9 cellular contexts compared by ENCODE assay signal in genomic region chr3:129383292-129383860, GRCh38. TPM values are rescaled to one million over a fixed set of nuclear protein-coding genes. Genes with fewer than 3 reads are reported as not detected.
A peak's percentile ranks its signal among the peaks of the same experiment; 100 is the strongest.
DNase-seq lines count a peak whose midpoint lies in the region; ATAC-seq and TF ChIP-seq lines count a peak whose summit lies in the region.
"Had no signal": no experiment of that assay in that cellular context is flagged by ENCODE, and none has a peak within 500 bp of the region (broad histone marks: within the 10 kb centered on the region; RNA-seq: fewer than 3 reads in every experiment).

No MANE protein-coding gene starts in this region.

- no peak overlapping the region for H3K4me3 ChIP-seq in dorsolateral prefrontal cortex

- H3K27ac ChIP-seq in dorsolateral prefrontal cortex: peak overlapping the region in 52 of 59 donors; percentile 0 to 91 (median 59)

- H3K4me1 Mint-ChIP-seq in stimulated activated memory B cell treated with anti-CD40 and anti-IgM and Interleukin-4, amounts not matched to agents 10 μg/mL and 1 μg/mL and 100 μg/mL, for 72 hours: no peaks in the 10 kb centered on the region

- intact Hi-C loops in dorsolateral prefrontal cortex (cut with DNase I): loop anchor here in 1 of 2 donors (10.0 kb wide), 1 partner anchor 221 kb away; the partner anchor contains the start of gene PLXND1

- ATAC-seq in GM18511 (IDR thresholded peaks at IDR 0.05; ENCODE audit: unreplicated experiment) (peak; percentile 75), HG03135 (IDR thresholded peaks at IDR 0.05; ENCODE audit: unreplicated experiment) (peak; percentile 71)
- ATAC-seq in stimulated activated memory B cell treated with anti-CD40 and anti-IgM and Interleukin-4, amounts not matched to agents 10 μg/mL and 1 μg/mL and 100 μg/mL, for 72 hours: peak; percentile 90

- no peak overlapping the region for H3K27ac Mint-ChIP-seq in stimulated activated memory B cell treated with anti-CD40 and anti-IgM and Interleukin-4, amounts not matched to agents 10 μg/mL and 1 μg/mL and 100 μg/mL, for 72 hours

- no peak overlapping the region for H3K4me3 Mint-ChIP-seq in stimulated activated memory B cell treated with anti-CD40 and anti-IgM and Interleukin-4, amounts not matched to agents 10 μg/mL and 1 μg/mL and 100 μg/mL, for 72 hours

- DNase-seq in AG09319 (ENCODE audit: extremely low read depth, low read depth) (peak; percentile 11), NCI-H2227 treated with DMSO at 0.1 percent for 48 hours (lab: John Stamatoyannopoulos, UW) (peak; percentile 37), dorsolateral prefrontal cortex (peak; percentile 26 to 78 (median 68)), lung microvascular endothelial cell (ENCODE audit: low read depth in 2 of 2) (peak; percentile 84 to 86)
- peak; percentile 33 to 38 for DNase-seq in activated CD4-positive, alpha-beta T cell treated with anti-CD3 and anti-CD28 coated beads for 4 hours

- H3K36me3 Mint-ChIP-seq in stimulated activated memory B cell treated with anti-CD40 and anti-IgM and Interleukin-4, amounts not matched to agents 10 μg/mL and 1 μg/mL and 100 μg/mL, for 72 hours: peaks cover 17% of the 10 kb centered on the region

- no peaks in the 10 kb centered on the region for H3K27me3 Mint-ChIP-seq in stimulated activated memory B cell treated with anti-CD40 and anti-IgM and Interleukin-4, amounts not matched to agents 10 μg/mL and 1 μg/mL and 100 μg/mL, for 72 hours

- no peaks in the 10 kb centered on the region for H3K9me3 Mint-ChIP-seq in stimulated activated memory B cell treated with anti-CD40 and anti-IgM and Interleukin-4, amounts not matched to agents 10 μg/mL and 1 μg/mL and 100 μg/mL, for 72 hours

- TF ChIP-seq CTCF in AG09319 (IDR thresholded peaks at IDR 0.05; ENCODE audit: low read depth, low read length): peak; percentile 86
- TF ChIP-seq CTCF in dorsolateral prefrontal cortex (IDR thresholded peaks at IDR 0.05 in 54 of 56, conservative IDR thresholded peaks at IDR 0.05 in 2 of 56; ENCODE audit: low read depth in 1 of 56, partially characterized antibody in 56 of 56): peak in 55 of 56 donors; percentile 35 to 83 (median 74)

- no peaks in the 10 kb centered on the region for H3K27me3 ChIP-seq in dorsolateral prefrontal cortex

RNA-seq across cellular contexts. Expression of gene EFCAB12, which starts 45.1 kb away (rescaled TPM):
- total RNA-seq in dorsolateral prefrontal cortex: 1 to 10 TPM; 2.0 to 10.0 (median 4.5) TPM
- under 0.01 TPM in 2 replicates for total RNA-seq in lung microvascular endothelial cell
- total RNA-seq: skeletal muscle tissue had no signal

RNA-seq across cellular contexts. Expression of gene MBD4, which starts 56.4 kb away (rescaled TPM):
- 10 to 100 TPM; 23.7 to 45.4 (median 31.5) TPM for total RNA-seq in dorsolateral prefrontal cortex
- total RNA-seq in lung microvascular endothelial cell: 16.3 and 28.8 TPM in 2 replicates

RNA-seq across cellular contexts. Expression of gene IFT122, which starts 56.6 kb away (rescaled TPM):
- total RNA-seq in dorsolateral prefrontal cortex: 10 to 100 TPM; 38.5 to 96.5 (median 58.5) TPM
- 23.5 and 37.9 TPM in 2 replicates for total RNA-seq in lung microvascular endothelial cell

Comparison
In these comparisons a context has a peak if more than half of its experiments do, and no peak if none do; other contexts are left out.
1. DNase-seq: peak in every context shown above with its lines; median percentile 85 in lung microvascular endothelial cell; 68 in dorsolateral prefrontal cortex; 37 in NCI-H2227 treated with DMSO at 0.1 percent for 48 hours; 36 in activated CD4-positive, alpha-beta T cell treated with anti-CD3 and anti-CD28 coated beads for 4 hours; 11 in AG09319.